Comparison of ENCODE assay signal across 1 cellular context in genomic region chr2:102181919-102182635, GRCh38.
TF ChIP-seq lines count a peak whose summit lies in the region.

No MANE protein-coding gene starts in this region.

TF ChIP-seq in IMR-90, 13 proteins besides CTCF, POLR2A, EP300 and RAD21:
- TF ChIP-seq USF2 (IDR thresholded peaks at IDR 0.05; ENCODE audit: low read depth, low read length): no peak
- TF ChIP-seq CEBPB (IDR thresholded peaks at IDR 0.05; ENCODE audit: low read depth, low read length): no peak
